ENCODE assay signal across 8 cellular contexts in the genomic region with DNA sequence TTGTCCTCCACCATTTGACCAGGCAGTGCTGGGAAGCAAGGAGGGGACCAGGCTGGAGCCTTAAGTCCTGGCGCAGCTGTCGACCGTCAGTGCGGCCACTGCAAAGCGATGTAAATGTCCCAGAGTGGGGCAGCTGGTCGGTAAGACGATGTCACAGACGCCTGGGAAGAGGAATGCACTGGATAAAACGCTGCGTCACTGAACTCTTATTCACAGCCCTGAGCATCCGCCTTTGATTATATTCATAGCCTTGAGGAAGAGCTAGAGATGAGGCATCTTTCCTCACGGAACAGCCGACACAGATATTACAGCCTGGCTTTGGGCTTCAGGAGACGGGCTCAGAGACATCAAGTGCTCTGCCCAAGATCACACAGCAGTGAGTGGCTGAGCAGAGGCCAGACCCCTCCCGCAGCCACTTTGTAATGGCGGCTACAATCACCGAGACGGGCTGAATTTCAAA. TPM values are rescaled to one million over a fixed set of nuclear protein-coding genes. Genes with fewer than 3 reads are reported as not detected.
DNase-seq lines count a peak whose midpoint lies in the region; ATAC-seq and TF ChIP-seq lines count a peak whose summit lies in the region.

No MANE protein-coding gene starts in this region.

- H3K4me3 Mint-ChIP-seq in HFFc6 = peak overlapping the region; percentile 91

- H3K9ac ChIP-seq in muscle layer of colon (ENCODE audit: low read length) = peak overlapping the region; percentile 46

- no peaks in the 10 kb centered on the region for H3K36me3 ChIP-seq in ACC112 (ENCODE audit: insufficient read depth, low read length)
- no peaks in the 10 kb centered on the region for H3K36me3 ChIP-seq in breast epithelium
- H3K36me3 ChIP-seq in muscle layer of colon (ENCODE audit: insufficient read depth, low read length) = no peaks in the 10 kb centered on the region

- peak overlapping the region; percentile 93 for H3K27ac Mint-ChIP-seq in HFFc6

- DNase-seq in HFFc6 (peak; percentile 76), breast epithelium (ENCODE audit: low spot score in 2 of 2) (no peak), NOMO-1 (lab: John Stamatoyannopoulos, UW; ENCODE audit: unreplicated experiment in 2 of 2) (no peak), amygdala (lab: John Stamatoyannopoulos, UW) (no peak)

- no peaks in the 10 kb centered on the region for H3K79me2 ChIP-seq in ACC112 (ENCODE audit: control insufficient read depth, insufficient read depth, low read length, unreplicated experiment)

- H3K9me3 ChIP-seq in breast epithelium (no peaks in the 10 kb centered on the region), muscle layer of colon (ENCODE audit: low read length) (no peaks in the 10 kb centered on the region)

- no peak for ATAC-seq in GM18873 (IDR thresholded peaks at IDR 0.05; ENCODE audit: low FRiP score, unreplicated experiment)
- ATAC-seq in GM18498 (IDR thresholded peaks at IDR 0.05; ENCODE audit: unreplicated experiment) = no peak

- no peaks in the 10 kb centered on the region for H3K9me3 Mint-ChIP-seq in HFFc6

- H3K4me3 ChIP-seq in ACC112 (ENCODE audit: low read depth, low read length) = peak overlapping the region; percentile 73
- H3K4me3 ChIP-seq in breast epithelium = peak overlapping the region; percentile 45 to 65 (median 54)
- peak overlapping the region in 1 of 2 donors; percentile 76 for H3K4me3 ChIP-seq in muscle layer of colon (ENCODE audit: low read depth in 1 of 2, low read length in 2 of 2)

- no peak overlapping the region for H3K27ac ChIP-seq in ACC112 (ENCODE audit: low read depth, low read length)
- no peak overlapping the region for H3K27ac ChIP-seq in breast epithelium
- H3K27ac ChIP-seq in muscle layer of colon (ENCODE audit: low read depth, low read length) = no peak overlapping the region

- H3K36me3 Mint-ChIP-seq in HFFc6 (ENCODE audit: low read depth) = no peaks in the 10 kb centered on the region

- TF ChIP-seq POLR2A in breast epithelium (IDR thresholded peaks at IDR 0.05) = no peak

- H3K4me1 Mint-ChIP-seq in HFFc6 (ENCODE audit: low read depth) = peaks cover 35% of the 10 kb centered on the region

- H3K4me1 ChIP-seq in ACC112 (ENCODE audit: control insufficient read depth, insufficient read depth, low read length, unreplicated experiment) = peaks cover 11% of the 10 kb centered on the region
- H3K4me1 ChIP-seq in breast epithelium = no peaks in the 10 kb centered on the region
- peaks cover 10% of the 10 kb centered on the region for H3K4me1 ChIP-seq in muscle layer of colon (ENCODE audit: insufficient read depth, low read length)

- peak overlapping the region; percentile 56 for H2AFZ ChIP-seq in ACC112 (ENCODE audit: low read length, unreplicated experiment)

- TF ChIP-seq CTCF in HFFc6 (IDR thresholded peaks at IDR 0.05) (no peak), breast epithelium (IDR thresholded peaks at IDR 0.05) (no peak)

- H3K27me3 ChIP-seq in ACC112 (ENCODE audit: insufficient read depth, low read length) (no peaks in the 10 kb centered on the region), breast epithelium (no peaks in the 10 kb centered on the region), muscle layer of colon (ENCODE audit: control insufficient read depth in 1 of 2, insufficient read depth in 2 of 2, low read length in 2 of 2) (no peaks in the 10 kb centered on the region)

- H3K27me3 Mint-ChIP-seq in HFFc6 (ENCODE audit: insufficient read depth) = peaks cover 9% of the 10 kb centered on the region

- intact Hi-C loops in breast epithelium (cut with DNase I; ENCODE audit: low total_unique reads) = no loop called here

RNA-seq across cellular contexts. Expression of gene TUBGCP3, which starts 17.6 kb away (rescaled TPM):
- 10 to 100 TPM; 16.5 to 28.5 (median 25.6) TPM for total RNA-seq in HFFc6 (2021; fragmentation: NEBNext Ultra II Directional; extraction: Animal tissue kit (Norgen Biotek cat#: 25700))
- 10 to 100 TPM; 32.0 to 34.5 (median 32.1) TPM for total RNA-seq in breast epithelium
